Comparison of ENCODE assay signal across 9 cellular contexts in the genomic region with DNA sequence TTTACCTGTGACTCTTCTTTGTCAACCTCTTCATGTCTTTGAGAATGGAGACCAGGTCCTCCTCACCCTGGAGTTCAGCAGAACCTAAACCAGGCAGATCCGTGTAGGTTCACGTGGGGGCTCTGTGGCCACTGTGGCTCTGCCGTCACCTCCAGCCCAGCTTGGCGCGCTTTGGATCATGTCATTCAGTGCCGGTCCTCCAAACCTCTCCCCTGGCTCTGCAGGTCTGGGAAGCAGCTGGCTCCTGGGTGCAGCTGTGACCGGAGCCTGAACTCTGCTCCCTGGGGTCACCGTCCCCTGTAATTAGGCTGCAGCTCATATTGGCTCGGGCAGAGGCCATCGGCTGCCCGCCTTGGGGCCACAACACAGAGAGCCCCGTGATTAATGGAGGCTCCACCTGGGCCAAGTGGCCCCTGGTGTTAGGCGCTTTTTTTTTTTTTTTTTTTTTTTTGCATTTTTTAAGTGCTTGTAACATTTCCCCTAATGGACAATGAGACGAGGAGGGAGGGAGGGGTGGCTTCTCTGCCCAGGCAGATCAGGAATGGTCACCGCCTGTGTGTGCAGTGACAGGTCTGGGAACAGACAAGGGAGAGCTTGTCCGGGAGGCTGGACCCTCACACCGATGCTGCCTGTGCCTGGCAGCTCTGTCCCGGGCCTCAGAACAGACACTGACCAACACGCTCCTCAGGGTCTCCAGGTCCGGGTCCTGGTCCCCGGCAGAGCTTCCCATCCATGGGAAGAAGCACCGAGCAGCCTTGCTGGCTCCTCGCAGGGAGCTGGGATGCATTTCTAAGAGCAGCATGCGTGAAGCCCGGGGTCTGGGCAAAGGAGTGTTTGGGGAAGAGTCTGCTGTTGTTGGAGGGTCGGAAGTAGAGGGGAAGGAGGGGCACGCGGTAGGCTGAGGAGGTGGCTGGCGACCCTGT.
DNase-seq lines count a peak whose midpoint lies in the region; ATAC-seq and TF ChIP-seq lines count a peak whose summit lies in the region.
"Had no signal": no experiment of that assay in that cellular context is flagged by ENCODE, and none has a peak within 500 bp of the region (broad histone marks: within the 10 kb centered on the region; RNA-seq: fewer than 3 reads in every experiment).

No MANE protein-coding gene starts in this region.

- no peaks in the 10 kb centered on the region for H3K9me3 ChIP-seq in Caco-2
- H3K9me3 ChIP-seq in SK-N-SH: no peaks in the 10 kb centered on the region

- H3K27me3 Mint-ChIP-seq in Caco-2 (ENCODE audit: insufficient read depth, unreplicated experiment) (no peaks in the 10 kb centered on the region), glutamatergic neuron (ENCODE audit: unreplicated experiment) (peaks cover 7% of the 10 kb centered on the region)

- no peaks in the 10 kb centered on the region for H3K9me3 Mint-ChIP-seq in Caco-2 (ENCODE audit: unreplicated experiment)
- H3K9me3 Mint-ChIP-seq in glutamatergic neuron (ENCODE audit: unreplicated experiment): peaks cover 8% of the 10 kb centered on the region

- H3K27ac ChIP-seq in SK-N-SH (ENCODE audit: low read depth in 2 of 2, low read length in 1 of 2): peak overlapping the region; percentile 58 to 90; a peak in 3 of 4 replicates

- H3K79me2 ChIP-seq in SK-N-SH (ENCODE audit: insufficient read depth): peaks cover 86% of the 10 kb centered on the region

- TF ChIP-seq RAD21 in SK-N-SH (IDR thresholded peaks at IDR 0.05; ENCODE audit: low read length): no peak

- H2AFZ ChIP-seq in SK-N-SH (ENCODE audit: low read depth): no peak overlapping the region

- H3K4me3 Mint-ChIP-seq in Caco-2 (ENCODE audit: unreplicated experiment): peak overlapping the region; percentile 31
- peak overlapping the region; percentile 64 for H3K4me3 Mint-ChIP-seq in glutamatergic neuron (ENCODE audit: unreplicated experiment)

- BruUV-seq in Caco-2 (replicated peaks; lab: Mats Ljungman, UMichigan): no TSS peak

- H3K27me3 ChIP-seq in Caco-2 (replicated peaks; ENCODE audit: control insufficient read depth, insufficient read depth, low read length) (no peaks in the 10 kb centered on the region), SK-N-SH (ENCODE audit: insufficient read depth) (no peaks in the 10 kb centered on the region)

- H3K4me1 ChIP-seq in Caco-2 (peaks cover 78% of the 10 kb centered on the region), SK-N-SH (ENCODE audit: control insufficient read depth in 1 of 2, insufficient read depth in 2 of 2, low read depth in 1 of 2, low read length in 1 of 2) (peaks cover 57 to 87% of the 10 kb centered on the region in 2 experiments)

- H3K9me2 ChIP-seq in SK-N-SH: no peaks in the 10 kb centered on the region

- intact Hi-C loops in Caco-2 (cut with micrococcal nuclease; ENCODE audit: unreplicated experiment) (no loop called here), sciatic nerve (cut with DNase I) (no loop called here)

- 60% methylated on average over 27 of the region's 29 CpGs for WGBS in SK-N-SH (ENCODE audit: low lambda C conversion rate)

- H3K27ac Mint-ChIP-seq in Caco-2 (ENCODE audit: unreplicated experiment): peak overlapping the region; percentile 79
- H3K27ac Mint-ChIP-seq in glutamatergic neuron (ENCODE audit: unreplicated experiment): peak overlapping the region; percentile 78

- H3K4me1 Mint-ChIP-seq in Caco-2 (ENCODE audit: low read depth, unreplicated experiment) (peaks cover 65% of the 10 kb centered on the region), glutamatergic neuron (ENCODE audit: low read depth, unreplicated experiment) (peaks cover 52% of the 10 kb centered on the region)

- H3K9ac ChIP-seq in SK-N-SH: peak overlapping the region; percentile 37; the same call in 1 of the 2 replicates

- TF ChIP-seq EP300 in SK-N-SH (IDR thresholded peaks at IDR 0.05; ENCODE audit: borderline replicate concordance in 1 of 2, low read depth in 1 of 2, low read length in 1 of 2): no peak

- POLR2A ChIA-PET in Caco-2 (lab: Charles Lee) (interaction anchor here (0.5 kb wide), 1 partner anchor 298 kb away, joined by 6 read pairs; no protein-coding TSS in a partner anchor), SK-N-SH (lab: Yijun Ruan, JAX) (interaction anchor here (0.5 to 4.3 kb wide), 9 partner anchors 10 to 101 kb away, joined by 3 to 44 read pairs (median 3); no protein-coding TSS in a partner anchor)

- peak; percentile 5 for ATAC-seq in sciatic nerve
- no peak for ATAC-seq in omental fat pad (ENCODE audit: low FRiP score)
- ATAC-seq: left colon had no signal

- peak; percentile 26 to 79 for DNase-seq in Caco-2
- DNase-seq in SK-N-SH: peak; percentile 83
- peak; percentile 76 for DNase-seq in glutamatergic neuron
- DNase-seq in sciatic nerve (ENCODE audit: low spot score): no peak
- no peak for DNase-seq in NCI-H2171 treated with DMSO at 0.1 percent for 48 hours (lab: John Stamatoyannopoulos, UW)
- no peak for DNase-seq in omental fat pad (ENCODE audit: low spot score)
- no peak for DNase-seq in DMS114 treated with DMSO at 0.1 percent for 48 hours (lab: John Stamatoyannopoulos, UW; ENCODE audit: unreplicated experiment)
- no peak for DNase-seq in DMS53 (lab: John Stamatoyannopoulos, UW)

- H3K36me3 ChIP-seq in Caco-2 (ENCODE audit: control insufficient read depth, insufficient read depth, low read length) (no peaks in the 10 kb centered on the region), SK-N-SH (replicated peaks in 1 of 2; ENCODE audit: control insufficient read depth in 1 of 2, insufficient read depth in 2 of 2, low read length in 1 of 2) (no peaks in the 10 kb centered on the region)

- peaks cover 15% of the 10 kb centered on the region for H3F3A ChIP-seq in SK-N-SH (replicated peaks; ENCODE audit: insufficient read depth)

- CTCF ChIA-PET in Caco-2 (lab: Charles Lee) (interaction anchor here (0.6 to 1.1 kb wide), 2 partner anchors 36 to 63 kb away, joined by 3 read pairs; no protein-coding TSS in a partner anchor), SK-N-SH (lab: Yijun Ruan, JAX) (interaction anchor here (0.8 to 8.9 kb wide), 17 partner anchors 8 to 113 kb away, joined by 3 to 82 read pairs (median 4); no protein-coding TSS in a partner anchor)

- peaks cover 9% of the 10 kb centered on the region; the same call in 1 of the 2 replicates for H4K20me1 ChIP-seq in SK-N-SH (ENCODE audit: insufficient read depth)

- H3K4me3 ChIP-seq in Caco-2 (ENCODE audit: low read depth, low read length) (no peak overlapping the region), SK-N-SH (ENCODE audit: low read depth in 2 of 2, low read length in 1 of 2) (no peak overlapping the region)

- TF ChIP-seq CTCF in Caco-2 (IDR thresholded peaks at IDR 0.05; ENCODE audit: insufficient read depth in 1 of 2, low read depth in 1 of 2, low read length in 1 of 2, severe bottlenecking in 1 of 2, unreplicated experiment in 1 of 2) (no peak), SK-N-SH (IDR thresholded peaks at IDR 0.05) (no peak), glutamatergic neuron (IDR thresholded peaks at IDR 0.05; ENCODE audit: partially characterized antibody, unreplicated experiment) (no peak), omental fat pad (IDR thresholded peaks at IDR 0.05) (no peak)

- H3K36me3 Mint-ChIP-seq in Caco-2 (ENCODE audit: insufficient read depth, unreplicated experiment) (peaks cover 42% of the 10 kb centered on the region), glutamatergic neuron (ENCODE audit: unreplicated experiment) (no peaks in the 10 kb centered on the region)

- H3K4me2 ChIP-seq in SK-N-SH: peak overlapping the region; percentile 69

TF ChIP-seq in SK-N-SH, 30 proteins besides CTCF, POLR2A, EP300 and RAD21:
- TF ChIP-seq RXRA (IDR thresholded peaks at IDR 0.05; ENCODE audit: borderline replicate concordance, low read depth): 0 out of 2 replicates have a peak, but pooled peaks have one; percentile 29
- TF ChIP-seq CHD2 (IDR thresholded peaks at IDR 0.05; ENCODE audit: low read length, partially characterized antibody): peak; percentile 53
- TF ChIP-seq GATA2 (CRISPR knock-in tag; IDR thresholded peaks at IDR 0.05): no peak
- TF ChIP-seq TCF12 (IDR thresholded peaks at IDR 0.05): peak; percentile 24; the same call in 1 of the 2 replicates
- TF ChIP-seq MXI1 (IDR thresholded peaks at IDR 0.05; ENCODE audit: low read depth, low read length): peak; percentile 83
TF ChIP-seq in SK-N-SH: peak in this region for 4.

Comparison
In these comparisons a context has a peak if more than half of its experiments do, and no peak if none do; other contexts are left out.
1. DNase-seq: peak in Caco-2 (2 of 2), SK-N-SH (single experiment) and glutamatergic neuron (single experiment); none in sciatic nerve (single experiment), NCI-H2171 treated with DMSO at 0.1 percent for 48 hours (single experiment), omental fat pad (single experiment), DMS114 treated with DMSO at 0.1 percent for 48 hours (single experiment) and DMS53 (single experiment).